Comparison of ENCODE assay signal across 8 cellular contexts in the genomic region with DNA sequence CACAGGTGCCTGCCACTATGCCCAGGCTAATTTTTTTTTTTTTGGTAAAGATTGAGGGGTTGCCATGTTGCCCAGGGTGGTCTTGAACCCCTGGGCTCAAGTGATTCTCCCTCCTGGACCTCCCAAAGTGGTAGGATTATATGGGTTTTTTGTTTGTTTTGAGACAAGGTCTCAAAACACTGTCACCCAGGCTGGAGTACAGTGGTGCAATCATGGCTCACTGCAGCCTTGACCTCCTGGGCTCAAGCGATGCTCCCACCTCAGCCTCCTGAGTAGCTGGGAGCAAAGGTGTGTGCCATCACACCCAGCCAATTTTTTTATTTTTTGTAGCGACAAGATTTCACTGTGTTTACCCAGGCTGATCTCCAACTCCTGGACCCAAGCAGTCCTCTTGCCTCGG.
"Had no signal": no experiment of that assay in that cellular context is flagged by ENCODE, and none has a peak within 500 bp of the region (broad histone marks: within the 10 kb centered on the region; RNA-seq: fewer than 3 reads in every experiment).

No MANE protein-coding gene starts in this region.

- FAIRE-seq: G401.6, GM12878, GM12891, GM12892, GM18507, GM19239 had no signal

- H3K4me3 ChIP-seq: GM12878 had no signal

- ATAC-seq: GM12878 had no signal

- DNase-seq: GDM1, GF-D8 had no signal
